ENCODE assay signal across 10 cellular contexts in genomic region chr14:95260537-95261440, GRCh38. TPM values are rescaled to one million over a fixed set of nuclear protein-coding genes. Genes with fewer than 3 reads are reported as not detected.
A peak's percentile ranks its signal among the peaks of the same experiment; 100 is the strongest.
DNase-seq lines count a peak whose midpoint lies in the region; ATAC-seq, FAIRE-seq and TF ChIP-seq lines count a peak whose summit lies in the region.
"Had no signal": no experiment of that assay in that cellular context is flagged by ENCODE, and none has a peak within 500 bp of the region (broad histone marks: within the 10 kb centered on the region; RNA-seq: fewer than 3 reads in every experiment).

No MANE protein-coding gene starts in this region.

- no peaks in the 10 kb centered on the region for H3K9me3 Mint-ChIP-seq in activated T-helper 17 cell treated with anti-CD3 and anti-CD28 coated beads, Interleukin-2, amount 50 U/mL, for 72 hours

- no peaks in the 10 kb centered on the region for H3K36me3 ChIP-seq in liver (ENCODE audit: control insufficient read depth in 4 of 4, insufficient read depth in 3 of 4, low read depth in 1 of 4, low read length in 3 of 4)
- H3K36me3 ChIP-seq in HepG2 (replicated peaks in 1 of 2; ENCODE audit: control insufficient read depth in 1 of 2, insufficient read depth in 2 of 2, low read length in 2 of 2): no peaks in the 10 kb centered on the region
- H3K36me3 ChIP-seq in heart left ventricle: no peaks in the 10 kb centered on the region
- no peaks in the 10 kb centered on the region for H3K36me3 ChIP-seq in stomach

- TF ChIP-seq POLR2A in HepG2 (IDR thresholded peaks at IDR 0.05; ENCODE audit: insufficient read depth in 1 of 2, low read depth in 2 of 2, low read length in 2 of 2) (no peak), heart left ventricle (IDR thresholded peaks at IDR 0.05) (no peak), stomach (IDR thresholded peaks at IDR 0.05) (no peak)

- WGBS in liver: 93% methylated on average over 20 of the region's 20 CpGs
- 92% methylated on average over 20 of the region's 20 CpGs for WGBS in HepG2 (ENCODE audit: low lambda C conversion rate)
- WGBS in heart left ventricle, 4 donors: 67 to 72% (median 70%) methylated on average over 20 of the region's 20 CpGs
- WGBS in stomach, 5 donors: 79 to 86% (median 82%) methylated on average over 20 of the region's 20 CpGs

- H3K4me3 ChIP-seq in liver (ENCODE audit: low read depth in 1 of 3, low read length in 3 of 3) (no peak overlapping the region), HepG2 (replicated peaks in 1 of 3; ENCODE audit: insufficient read depth in 1 of 3, low read depth in 2 of 3, low read length in 3 of 3) (no peak overlapping the region), heart left ventricle (no peak overlapping the region), stomach (no peak overlapping the region)

- TF ChIP-seq CTCF in liver (IDR thresholded peaks at IDR 0.05; ENCODE audit: low read depth, low read length, missing input control): no peak
- no peak for TF ChIP-seq CTCF in HepG2 (CRISPR knock-in tag; IDR thresholded peaks at IDR 0.05)
- no peak for TF ChIP-seq CTCF in heart left ventricle (IDR thresholded peaks at IDR 0.05)
- no peak for TF ChIP-seq CTCF in stomach (IDR thresholded peaks at IDR 0.05)

- H3K27ac Mint-ChIP-seq in activated T-helper 17 cell treated with anti-CD3 and anti-CD28 coated beads, Interleukin-2, amount 50 U/mL, for 72 hours: no peak overlapping the region

- POLR2A ChIA-PET in HepG2 (lab: Yijun Ruan, JAX): no interaction called here

- TF ChIP-seq RAD21 in liver (IDR thresholded peaks at IDR 0.05) (no peak), HepG2 (CRISPR knock-in tag; IDR thresholded peaks at IDR 0.05) (no peak)

- H3K4me2 ChIP-seq in HepG2 (ENCODE audit: low read depth, low read length): no peak overlapping the region

- intact Hi-C loops in HepG2 (cut with micrococcal nuclease; ENCODE audit: unreplicated experiment) (no loop called here), heart left ventricle (cut with DNase I) (no loop called here), stomach (cut with DNase I; ENCODE audit: low total_unique reads) (no loop called here)

- no peak for FAIRE-seq in HepG2 (lab: Jason Lieb, UNC)

- no peak for ATAC-seq in HepG2
- peak; percentile 82 for ATAC-seq in activated T-helper 17 cell treated with anti-CD3 and anti-CD28 coated beads, Interleukin-2, amount 50 U/mL, for 72 hours (replicated peaks)
- ATAC-seq in heart left ventricle: peak in 2 of 4 donors; percentile 6 to 24

- peaks cover 8% of the 10 kb centered on the region for H3K4me1 Mint-ChIP-seq in activated T-helper 17 cell treated with anti-CD3 and anti-CD28 coated beads, Interleukin-2, amount 50 U/mL, for 72 hours

- H3K27me3 ChIP-seq in liver (ENCODE audit: control insufficient read depth in 4 of 4, insufficient read depth in 4 of 4, low read length in 3 of 4) (no peaks in the 10 kb centered on the region), HepG2 (ENCODE audit: control insufficient read depth in 1 of 2, insufficient read depth in 2 of 2, low read length in 2 of 2) (no peaks in the 10 kb centered on the region), heart left ventricle (no peaks in the 10 kb centered on the region), stomach (no peaks in the 10 kb centered on the region)

- no peak overlapping the region for H2AFZ ChIP-seq in HepG2 (ENCODE audit: low read length)

- H3K4me1 ChIP-seq in liver (ENCODE audit: control insufficient read depth in 4 of 4, insufficient read depth in 4 of 4, low read length in 3 of 4) (peaks cover 4 to 34% (median 19%) of the 10 kb centered on the region in 4 donors), HepG2 (ENCODE audit: insufficient read depth, low read length) (peaks cover 17% of the 10 kb centered on the region), heart left ventricle (peaks cover 8 to 62% (median 33%) of the 10 kb centered on the region in 12 donors), stomach (peaks cover 30 to 74% (median 35%) of the 10 kb centered on the region in 4 donors)

- H3K9me3 ChIP-seq in liver (ENCODE audit: control insufficient read depth in 4 of 4, low read length in 3 of 4) (no peaks in the 10 kb centered on the region), HepG2 (ENCODE audit: low read length) (no peaks in the 10 kb centered on the region), heart left ventricle (no peaks in the 10 kb centered on the region), stomach (no peaks in the 10 kb centered on the region)

- no peaks in the 10 kb centered on the region for H3K27me3 Mint-ChIP-seq in activated T-helper 17 cell treated with anti-CD3 and anti-CD28 coated beads, Interleukin-2, amount 50 U/mL, for 72 hours

- H3K79me2 ChIP-seq in HepG2 (ENCODE audit: insufficient read depth, low read length): peaks cover 2% of the 10 kb centered on the region

- BruUV-seq in HepG2 (replicated peaks; lab: Mats Ljungman, UMichigan): no TSS peak

- H3K4me3 Mint-ChIP-seq in activated T-helper 17 cell treated with anti-CD3 and anti-CD28 coated beads, Interleukin-2, amount 50 U/mL, for 72 hours: peak overlapping the region; percentile 22

- in situ Hi-C loops in HepG2 (cut with HindIII; ENCODE audit: extremely low pct_ligation_motif_present, low pct_unique_long_range_greater_than_20kb): no loop called here

- H3K9ac ChIP-seq in liver (ENCODE audit: low read depth in 1 of 2, low read length in 2 of 2) (peak overlapping the region in 1 of 2 donors; percentile 43), HepG2 (ENCODE audit: insufficient read depth, low read depth, low read length) (no peak overlapping the region)

- TF ChIP-seq EP300 in HepG2 (IDR thresholded peaks at IDR 0.05; ENCODE audit: low read depth in 2 of 2, low read length in 2 of 2) (no peak), HepG2 (CRISPR knock-in tag; IDR thresholded peaks at IDR 0.05; ENCODE audit: borderline replicate concordance) (no peak), stomach (IDR thresholded peaks at IDR 0.05) (no peak)

- DNase-seq in HepG2 (ENCODE audit: low spot score): no peak
- DNase-seq in heart left ventricle: no peak
- DNase-seq in stomach: no peak
- DNase-seq in GM19240 (ENCODE audit: insufficient read length, low spot score): no peak
- DNase-seq in SHP77 (lab: John Stamatoyannopoulos, UW): no peak
- DNase-seq in DMS153 treated with DMSO at 0.1 percent for 48 hours (lab: John Stamatoyannopoulos, UW; ENCODE audit: unreplicated experiment): no peak
- DNase-seq: activated CD4-positive, alpha-beta T cell treated with anti-CD3 and anti-CD28 coated beads for 4 hours; NCI-H748 treated with DMSO at 0.1 percent for 48 hours had no signal

- CTCF ChIA-PET in HepG2 (lab: Yijun Ruan, JAX; ENCODE audit: low intra/inter-chr PET ratio, low total read pairs): no interaction called here

- no peaks in the 10 kb centered on the region for H4K20me1 ChIP-seq in HepG2 (ENCODE audit: insufficient read depth, low read length)

- H3K27ac ChIP-seq in liver (ENCODE audit: low read depth in 1 of 2, low read length in 2 of 2) (peak overlapping the region; percentile 75 to 78), HepG2 (ENCODE audit: extremely low read length, insufficient read depth, low read length) (no peak overlapping the region), heart left ventricle (peak overlapping the region in 11 of 12 donors; percentile 17 to 70 (median 49)), stomach (peak overlapping the region in 4 of 5 donors; percentile 48 to 77 (median 66))

- H3K36me3 Mint-ChIP-seq in activated T-helper 17 cell treated with anti-CD3 and anti-CD28 coated beads, Interleukin-2, amount 50 U/mL, for 72 hours (ENCODE audit: low read depth): no peaks in the 10 kb centered on the region

TF ChIP-seq in liver, 16 proteins besides CTCF, POLR2A, EP300 and RAD21 (continues in another document):
- TF ChIP-seq GABPA (IDR thresholded peaks at IDR 0.05 in 1 of 2, conservative IDR thresholded peaks at IDR 0.05 in 1 of 2) (no peak), MAX (IDR thresholded peaks at IDR 0.05) (no peak)

TF ChIP-seq in HepG2, 621 proteins besides CTCF, POLR2A, EP300 and RAD21 (continues in another document):
- no peak for TF ChIP-seq ZNF205 (CRISPR knock-in tag; IDR thresholded peaks at IDR 0.05)
- TF ChIP-seq, protein P1, sequence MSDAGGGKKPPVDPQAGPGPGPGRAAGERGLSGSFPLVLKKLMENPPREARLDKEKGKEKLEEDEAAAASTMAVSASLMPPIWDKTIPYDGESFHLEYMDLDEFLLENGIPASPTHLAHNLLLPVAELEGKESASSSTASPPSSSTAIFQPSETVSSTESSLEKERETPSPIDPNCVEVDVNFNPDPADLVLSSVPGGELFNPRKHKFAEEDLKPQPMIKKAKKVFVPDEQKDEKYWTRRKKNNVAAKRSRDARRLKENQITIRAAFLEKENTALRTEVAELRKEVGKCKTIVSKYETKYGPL (CRISPR knock-in tag; IDR thresholded peaks at IDR 0.05): no peak

RNA-seq across cellular contexts. Expression of gene CLMN, which starts 58.9 kb away (rescaled TPM):
- total RNA-seq in liver (10 to 100 TPM in 1 of 2 donors, 1 to 10 TPM in 1; 6.0 to 40.1 TPM), HepG2 (2016; rRNA removed; fragmentation: Illumina TruSeq; extraction: Trizol) (15.1 and 16.2 TPM in 2 replicates), heart left ventricle (10 to 100 TPM in 1 of 9 donors, 1 to 10 TPM in 8; 4.6 to 10.2 (median 6.8) TPM), stomach (10 to 100 TPM; 12.8 to 42.9 (median 30.1) TPM)
- polyA plus RNA-seq in liver (10 to 100 TPM in 1 of 2 donors, 1 to 10 TPM in 1; 8.2 to 41.1 TPM), HepG2 (2011; rRNA removed) (16.4 and 16.7 TPM in 2 replicates), heart left ventricle (1 to 10 TPM; 3.1 to 4.3 TPM), stomach (1 to 10 TPM; 5.3 to 8.7 (median 6.2) TPM)
- total RNA-seq in HepG2 (2016; cell fraction: cytosol; rRNA removed; fragmentation: Illumina TruSeq; extraction: Trizol; ENCODE audit: low read depth): 4.4 and 5.9 TPM in 2 replicates
- total RNA-seq in HepG2 (2016; cell fraction: insoluble cytoplasmic fraction; rRNA removed; fragmentation: Illumina TruSeq; extraction: Trizol): 13.1 and 14.8 TPM in 2 replicates
- 8.6 and 9.0 TPM in 2 replicates for total RNA-seq in HepG2 (2016; cell fraction: membrane; rRNA removed; fragmentation: Illumina TruSeq; extraction: Trizol)
- 21.4 and 22.0 TPM in 2 replicates for total RNA-seq in HepG2 (2016; cell fraction: nucleus; rRNA removed; fragmentation: Illumina TruSeq; extraction: Trizol)
- 5.7 and 6.9 TPM in 2 replicates for polyA plus RNA-seq in HepG2 (2011; cell fraction: cytosol; rRNA removed)
- 55.9 and 58.4 TPM in 2 replicates for polyA plus RNA-seq in HepG2 (2011; cell fraction: nucleus; rRNA removed)
- 12.5 and 17.3 TPM in 2 replicates for polyA plus RNA-seq in HepG2 (2012)
- polyA plus RNA-seq in HepG2 (2016; cell fraction: cytosol; fragmentation: Illumina TruSeq; extraction: Trizol; ENCODE audit: low read depth): 4.6 and 4.9 TPM in 2 replicates
- polyA plus RNA-seq in HepG2 (2016; cell fraction: insoluble cytoplasmic fraction; fragmentation: Illumina TruSeq; extraction: Trizol; ENCODE audit: low read depth): 10.5 and 11.4 TPM in 2 replicates
- 7.1 and 7.5 TPM in 2 replicates for polyA plus RNA-seq in HepG2 (2016; cell fraction: membrane; fragmentation: Illumina TruSeq; extraction: Trizol; ENCODE audit: low read depth)
- 24.4 and 27.2 TPM in 2 replicates for polyA plus RNA-seq in HepG2 (2016; cell fraction: nucleus; fragmentation: Illumina TruSeq; extraction: Trizol; ENCODE audit: insufficient read depth, low read depth)
- polyA minus RNA-seq in HepG2 (2011; rRNA and poly(A)+ RNA removed; ENCODE audit: low replicate concordance): 0.51 and 12.1 TPM in 2 replicates
- polyA minus RNA-seq in HepG2 (2011; cell fraction: cytosol; rRNA and poly(A)+ RNA removed): 8.5 and 10.6 TPM in 2 replicates
- 45.1 and 53.1 TPM in 2 replicates for polyA minus RNA-seq in HepG2 (2011; cell fraction: nucleus; rRNA and poly(A)+ RNA removed)
- 1 to 10 TPM in 1 of 2 donors, under 1 TPM in 1; 0.95 to 5.3 TPM for total RNA-seq in activated T-helper 17 cell treated with anti-CD3 and anti-CD28 coated beads, Interleukin-2, amount 50 U/mL, for 72 hours
